9 cellular contexts compared by ENCODE assay signal in the genomic region with DNA sequence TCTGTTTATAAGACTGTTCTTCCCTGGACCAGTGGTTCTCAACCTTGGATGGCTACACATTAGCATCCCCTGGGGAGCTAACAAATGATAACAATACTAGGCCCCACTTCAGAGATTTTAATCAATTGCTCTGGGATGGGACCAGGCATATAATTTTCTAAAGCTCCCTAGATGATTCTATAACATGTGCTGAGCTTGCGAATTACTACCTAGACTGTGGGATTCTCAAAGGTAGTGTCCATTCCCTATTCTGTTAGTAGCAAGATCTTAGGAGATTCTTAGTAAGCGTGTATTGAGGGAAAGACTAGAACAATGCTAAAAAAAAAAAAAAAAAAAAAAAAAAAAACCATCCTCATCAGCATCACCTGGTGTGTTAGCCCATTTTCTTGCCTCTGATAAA.
"Had no signal": no experiment of that assay in that cellular context is flagged by ENCODE, and none has a peak within 500 bp of the region (broad histone marks: within the 10 kb centered on the region; RNA-seq: fewer than 3 reads in every experiment).

No MANE protein-coding gene starts in this region.

- H3K4me2 ChIP-seq: KMS-11 had no signal

- H3K9me3 ChIP-seq: HAP-1 had no signal

- H3K36me3 ChIP-seq: HAP-1 had no signal

- H3K27ac ChIP-seq: GM23248, HL-60, KMS-11 had no signal

- H3K4me1 ChIP-seq: HAP-1 had no signal

- H2AFZ ChIP-seq: GM23248 had no signal

- DNase-seq: GM23248, GOT3, H7, HFFc6, KBM-7 had no signal

- H3K4me3 ChIP-seq: GM23248, HAP-1 had no signal

- H3K9ac ChIP-seq: GM23248, KMS-11 had no signal

- ATAC-seq: HCT116 had no signal
